In the genomic region with DNA sequence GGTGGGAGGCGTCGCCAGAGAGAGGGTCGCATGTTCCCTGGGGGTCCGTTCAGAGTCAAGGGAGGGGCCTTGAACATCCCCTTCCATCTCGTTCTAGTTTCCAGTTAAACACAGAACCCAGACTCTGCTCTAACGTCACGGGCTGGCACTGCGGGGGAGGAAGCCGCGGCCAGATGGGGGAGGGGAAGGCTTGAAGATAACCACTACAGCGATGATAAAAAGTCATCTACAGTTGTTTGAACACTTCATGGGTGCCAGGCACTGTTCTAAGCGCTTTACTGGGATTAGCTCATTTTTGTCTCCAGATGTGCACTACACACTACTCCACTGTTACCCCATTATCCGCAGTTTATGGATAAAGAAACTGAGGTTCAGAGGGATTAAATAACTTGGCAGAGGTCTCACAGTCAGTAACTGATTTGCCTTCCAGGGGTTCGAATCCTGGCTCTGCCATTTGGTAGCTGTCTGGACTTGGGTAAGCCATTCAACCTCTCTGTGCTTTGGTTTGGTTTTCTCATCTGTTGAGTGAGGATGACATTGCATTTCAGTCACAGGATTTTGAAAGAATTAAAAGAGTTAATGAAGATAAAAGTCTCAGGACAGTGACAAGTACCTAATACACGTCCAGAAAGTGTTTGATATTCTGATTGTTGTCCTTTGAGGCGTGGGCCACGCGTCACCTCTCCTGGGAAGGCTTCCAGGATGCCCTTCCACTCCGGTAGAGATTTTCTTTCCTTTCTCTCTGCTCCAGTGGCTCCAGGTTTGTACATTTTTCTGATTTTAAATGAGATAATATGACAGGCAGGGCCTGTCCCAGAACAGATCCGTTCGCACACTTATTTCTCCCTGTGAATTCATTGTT, we compare ENCODE assay signal across 8 cellular contexts. TPM values are rescaled to one million over a fixed set of nuclear protein-coding genes. Genes with fewer than 3 reads are reported as not detected.
DNase-seq lines count a peak whose midpoint lies in the region; ATAC-seq lines count a peak whose summit lies in the region.

No MANE protein-coding gene starts in this region.

- peak; percentile 59 for DNase-seq in Daoy (ENCODE audit: low read depth)
- peak; percentile 89 for DNase-seq in OCI-M1 (lab: John Stamatoyannopoulos, UW)
- DNase-seq in activated naive CD4-positive, alpha-beta T cell treated with Interleukin-2 at 50 U/mL for 16 hours = peak; percentile 57
- DNase-seq in left colon = peak; percentile 56 to 72
- no peak for DNase-seq in DMS79 (lab: John Stamatoyannopoulos, UW)
- no peak for DNase-seq in NOMO-1 treated with DMSO at 0.1 percent for 48 hours (lab: John Stamatoyannopoulos, UW; ENCODE audit: unreplicated experiment)

- H3K4me1 Mint-ChIP-seq in stimulated activated memory B cell treated with anti-CD40 and anti-IgM and Interleukin-4, amounts not matched to agents 10 μg/mL and 1 μg/mL and 100 μg/mL, for 72 hours = peaks cover 51% of the 10 kb centered on the region

- peak overlapping the region; percentile 88 for H3K4me3 Mint-ChIP-seq in stimulated activated memory B cell treated with anti-CD40 and anti-IgM and Interleukin-4, amounts not matched to agents 10 μg/mL and 1 μg/mL and 100 μg/mL, for 72 hours

- H3K27me3 Mint-ChIP-seq in stimulated activated memory B cell treated with anti-CD40 and anti-IgM and Interleukin-4, amounts not matched to agents 10 μg/mL and 1 μg/mL and 100 μg/mL, for 72 hours = no peaks in the 10 kb centered on the region

- no peaks in the 10 kb centered on the region for H3K9me3 Mint-ChIP-seq in stimulated activated memory B cell treated with anti-CD40 and anti-IgM and Interleukin-4, amounts not matched to agents 10 μg/mL and 1 μg/mL and 100 μg/mL, for 72 hours

- intact Hi-C loops in left colon (cut with DNase I, micrococcal nuclease) = no loop called here

- H3K27ac Mint-ChIP-seq in stimulated activated memory B cell treated with anti-CD40 and anti-IgM and Interleukin-4, amounts not matched to agents 10 μg/mL and 1 μg/mL and 100 μg/mL, for 72 hours = peak overlapping the region; percentile 95

- peaks cover 14% of the 10 kb centered on the region for H3K36me3 Mint-ChIP-seq in stimulated activated memory B cell treated with anti-CD40 and anti-IgM and Interleukin-4, amounts not matched to agents 10 μg/mL and 1 μg/mL and 100 μg/mL, for 72 hours

- ATAC-seq in left colon (peak; percentile 45), HG03521 (IDR thresholded peaks at IDR 0.05; ENCODE audit: unreplicated experiment) (no peak)
- ATAC-seq in stimulated activated memory B cell treated with anti-CD40 and anti-IgM and Interleukin-4, amounts not matched to agents 10 μg/mL and 1 μg/mL and 100 μg/mL, for 72 hours = peak; percentile 82

RNA-seq across cellular contexts. Expression of gene RASAL1, which starts 0.8 kb away (rescaled TPM):
- total RNA-seq in Daoy (2014; rRNA removed; shearing (Covaris generic)) = 0.06 TPM in 1 of 2 replicates, not detected in the other
- total RNA-seq in left colon = 10 to 100 TPM in 1 of 2 donors, 1 to 10 TPM in 1; 9.0 to 14.1 TPM

RNA-seq across cellular contexts. Expression of gene CFAP73, which starts 13.2 kb away (rescaled TPM):
- total RNA-seq in Daoy (2014; rRNA removed; shearing (Covaris generic)) = not detected in 2 replicates
- under 1 TPM in 1 of 2 donors, not detected in 1; 0.43 TPM for total RNA-seq in left colon

RNA-seq across cellular contexts. Expression of gene DDX54, which starts 48.9 kb away (rescaled TPM):
- 60.1 and 78.5 TPM in 2 replicates for total RNA-seq in Daoy (2014; rRNA removed; shearing (Covaris generic))
- total RNA-seq in left colon = 10 to 100 TPM; 42.0 to 56.9 TPM

RNA-seq across cellular contexts. Expression of gene RITA1, which starts 49.2 kb away (rescaled TPM):
- total RNA-seq in Daoy (2014; rRNA removed; shearing (Covaris generic)) = 26.0 and 31.8 TPM in 2 replicates
- 10 to 100 TPM; 17.4 to 18.0 TPM for total RNA-seq in left colon

Comparison
In these comparisons a context has a peak if more than half of its experiments do, and no peak if none do; other contexts are left out.
1. DNase-seq: peak in Daoy (single experiment), OCI-M1 (single experiment), activated naive CD4-positive, alpha-beta T cell treated with Interleukin-2 at 50 U/mL for 16 hours (single experiment) and left colon (2 of 2); none in DMS79 (single experiment) and NOMO-1 treated with DMSO at 0.1 percent for 48 hours (single experiment).